1 cellular context compared by ENCODE assay signal in the genomic region with DNA sequence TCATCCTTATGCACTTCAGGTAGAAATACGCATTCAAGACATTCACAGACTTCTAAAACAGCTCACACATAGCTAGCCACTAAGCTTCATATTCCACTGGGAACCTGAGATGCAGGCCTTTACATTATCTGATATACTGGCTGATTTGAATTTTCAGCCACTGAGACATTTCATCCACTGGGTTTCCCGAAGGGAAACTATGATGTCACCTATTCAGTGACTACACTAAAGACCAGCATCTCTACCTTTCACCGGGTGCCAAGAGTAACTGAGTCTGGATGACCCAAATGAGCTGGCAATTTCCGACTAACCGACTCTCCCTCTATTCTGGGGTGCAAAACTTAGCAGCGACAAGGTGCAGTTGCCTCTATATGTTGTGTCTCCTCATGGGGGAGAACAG.
TF ChIP-seq lines count a peak whose summit lies in the region.

No MANE protein-coding gene starts in this region.

TF ChIP-seq in HepG2, 621 proteins besides CTCF, POLR2A, EP300 and RAD21:
- no peak for TF ChIP-seq ZNF383 (CRISPR knock-in tag; IDR thresholded peaks at IDR 0.05; ENCODE audit: borderline replicate concordance)
- TF ChIP-seq, protein P1, sequence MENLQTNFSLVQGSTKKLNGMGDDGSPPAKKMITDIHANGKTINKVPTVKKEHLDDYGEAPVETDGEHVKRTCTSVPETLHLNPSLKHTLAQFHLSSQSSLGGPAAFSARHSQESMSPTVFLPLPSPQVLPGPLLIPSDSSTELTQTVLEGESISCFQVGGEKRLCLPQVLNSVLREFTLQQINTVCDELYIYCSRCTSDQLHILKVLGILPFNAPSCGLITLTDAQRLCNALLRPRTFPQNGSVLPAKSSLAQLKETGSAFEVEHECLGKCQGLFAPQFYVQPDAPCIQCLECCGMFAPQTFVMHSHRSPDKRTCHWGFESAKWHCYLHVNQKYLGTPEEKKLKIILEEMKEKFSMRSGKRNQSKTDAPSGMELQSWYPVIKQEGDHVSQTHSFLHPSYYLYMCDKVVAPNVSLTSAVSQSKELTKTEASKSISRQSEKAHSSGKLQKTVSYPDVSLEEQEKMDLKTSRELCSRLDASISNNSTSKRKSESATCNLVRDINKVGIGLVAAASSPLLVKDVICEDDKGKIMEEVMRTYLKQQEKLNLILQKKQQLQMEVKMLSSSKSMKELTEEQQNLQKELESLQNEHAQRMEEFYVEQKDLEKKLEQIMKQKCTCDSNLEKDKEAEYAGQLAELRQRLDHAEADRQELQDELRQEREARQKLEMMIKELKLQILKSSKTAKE (CRISPR knock-in tag; IDR thresholded peaks at IDR 0.05; ENCODE audit: borderline replicate concordance), result no peak
- TF ChIP-seq ATF7 (IDR thresholded peaks at IDR 0.05), result peak; percentile 73
- no peak for TF ChIP-seq ATF7 (CRISPR knock-in tag; IDR thresholded peaks at IDR 0.05)
- no peak for TF ChIP-seq ZBTB1 (CRISPR knock-in tag; IDR thresholded peaks at IDR 0.05; ENCODE audit: borderline replicate concordance)
